ENCODE assay signal across 14 cellular contexts in the genomic region with DNA sequence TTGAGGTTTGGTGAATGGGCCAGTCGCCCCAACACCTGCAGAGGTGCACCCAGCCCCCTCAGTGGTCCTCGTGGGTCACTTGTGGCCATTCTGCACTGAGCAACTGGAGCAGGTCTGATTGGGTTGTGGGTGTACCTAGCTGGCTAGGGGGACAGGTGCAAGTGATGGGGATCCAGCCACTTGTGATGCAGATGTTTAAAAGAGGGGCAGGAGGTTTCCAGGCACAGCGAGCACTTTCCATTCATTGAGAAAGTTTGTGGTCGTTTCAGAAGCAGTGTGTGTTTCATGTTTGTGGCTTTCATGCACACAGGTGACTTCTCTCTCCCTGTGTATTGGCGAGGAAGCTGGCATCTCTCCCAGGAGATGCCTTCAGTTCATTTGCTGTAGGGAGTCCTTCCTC. TPM values are rescaled to one million over a fixed set of nuclear protein-coding genes. Genes with fewer than 3 reads are reported as not detected.
DNase-seq lines count a peak whose midpoint lies in the region; ATAC-seq, FAIRE-seq and TF ChIP-seq lines count a peak whose summit lies in the region.
"Had no signal": no experiment of that assay in that cellular context is flagged by ENCODE, and none has a peak within 500 bp of the region (broad histone marks: within the 10 kb centered on the region; RNA-seq: fewer than 3 reads in every experiment).

No MANE protein-coding gene starts in this region.

- peaks cover 89% of the 10 kb centered on the region for H3K4me1 Mint-ChIP-seq in stimulated activated naive CD8-positive, alpha-beta T cell treated with anti-CD3 and anti-CD28 coated beads, Interleukin-15, amount 100 ng/mL, for 72 hours

- CTCF ChIA-PET in GM12878 (lab: Yijun Ruan, JAX): interaction anchor here (1.0 to 2.7 kb wide), 5 partner anchors 10 to 562 kb away, joined by 3 to 21 read pairs (median 3); a partner anchor contains a TSS

- H3K9ac ChIP-seq in GM12878 (ENCODE audit: control insufficient read depth, insufficient read depth, low read length): no peak overlapping the region

- H3K27me3 Mint-ChIP-seq in stimulated activated naive CD8-positive, alpha-beta T cell treated with anti-CD3 and anti-CD28 coated beads, Interleukin-15, amount 100 ng/mL, for 72 hours: no peaks in the 10 kb centered on the region

- H3K4me1 ChIP-seq in GM12878 (ENCODE audit: control insufficient read depth, insufficient read depth, low read length): peaks cover 28% of the 10 kb centered on the region

- no peak for TF ChIP-seq POLR2A in GM12878 (IDR thresholded peaks at IDR 0.05; ENCODE audit: low read depth, low read length)

- WGBS in GM12878 (ENCODE audit: insufficient coverage, insufficient replicate concordance, low lambda C conversion rate, missing lambda C conversion rate): 18% methylated on average over 5 of the region's 5 CpGs

- intact Hi-C loops in GM12878 (cut with micrococcal nuclease; ENCODE audit: unreplicated experiment): no loop called here

- H3K27ac Mint-ChIP-seq in activated naive CD4-positive, alpha-beta T cell treated with anti-CD3 and anti-CD28 coated beads, Interleukin-2, amount 50 U/mL, for 72 hours: peak overlapping the region; percentile 9 to 56
- H3K27ac Mint-ChIP-seq in stimulated activated naive CD8-positive, alpha-beta T cell treated with anti-CD3 and anti-CD28 coated beads, Interleukin-15, amount 100 ng/mL, for 72 hours: peak overlapping the region in 1 of 2 donors; percentile 76

- peak; percentile 62 for FAIRE-seq in GM12878 (lab: Jason Lieb, UNC)
- FAIRE-seq: H1, kidney had no signal

- peak overlapping the region; percentile 18 for H3K27ac ChIP-seq in GM12878 (ENCODE audit: control insufficient read depth, insufficient read depth)
- H3K27ac ChIP-seq: uterus had no signal

- no peak for TF ChIP-seq EP300 in GM12878 (IDR thresholded peaks at IDR 0.05; ENCODE audit: borderline replicate concordance in 1 of 2, control insufficient read depth in 1 of 2, low read depth in 2 of 2, low read length in 2 of 2)

- no peak overlapping the region for H2AFZ ChIP-seq in GM12878 (ENCODE audit: control insufficient read depth, low read depth, low read length)

- peak in 1 of 2 donors; percentile 41 for DNase-seq in activated naive CD4-positive, alpha-beta T cell treated with anti-CD3 and anti-CD28 coated beads, Interleukin-2, amount 50 U/mL, for 72 hours (ENCODE audit: low spot score in 2 of 2)
- DNase-seq in activated naive CD4-positive, alpha-beta T cell treated with Interleukin-2 at 50 U/mL for 16 hours: no peak
- peak; percentile 30 for DNase-seq in NCI-H2107 (lab: John Stamatoyannopoulos, UW)
- peak; percentile 39 for DNase-seq in GM12878 (ENCODE audit: low read depth, low spot score)
- peak in 1 of 2 donors; percentile 51 for DNase-seq in stimulated activated naive CD8-positive, alpha-beta T cell treated with anti-CD3 and anti-CD28 coated beads, Interleukin-15, amount 100 ng/mL, for 72 hours
- DNase-seq in GM13976 (ENCODE audit: low spot score): no peak
- DNase-seq in activated CD4-positive, CD25-positive, alpha-beta regulatory T cell treated with anti-CD3 and anti-CD28 coated beads, Interleukin-2, amount 50 U/mL, for 72 hours: no peak
- DNase-seq in HuH-7.5 (ENCODE audit: low spot score): no peak
- DNase-seq: activated gamma-delta T cell, kidney, MV-4-11, uterus had no signal

- BruUV-seq in GM12878 (replicated peaks; lab: Mats Ljungman, UMichigan): no TSS peak

- peaks cover 19% of the 10 kb centered on the region for H3K79me2 ChIP-seq in GM12878 (ENCODE audit: control insufficient read depth, insufficient read depth, low read length)

- TF ChIP-seq RAD21 in GM12878 (IDR thresholded peaks at IDR 0.05; ENCODE audit: insufficient read depth, low read depth, low read length): no peak

- peaks cover 4 to 18% of the 10 kb centered on the region in 2 experiments for H3K36me3 ChIP-seq in GM12878 (ENCODE audit: control insufficient read depth in 2 of 2, insufficient read depth in 2 of 2, low read length in 1 of 2)
- H3K36me3 ChIP-seq: uterus had no signal

- TF ChIP-seq CTCF in GM12878 (IDR thresholded peaks at IDR 0.05 in 2 of 3, conservative IDR thresholded peaks at IDR 0.05 in 1 of 3; ENCODE audit: control insufficient read depth in 2 of 3, extremely low read depth in 1 of 3, insufficient read depth in 1 of 3, low read depth in 3 of 3, low read length in 3 of 3) (no peak), GM13976 (IDR thresholded peaks at IDR 0.05; ENCODE audit: borderline replicate concordance, control extremely low read depth, extremely low read depth, insufficient read depth, missing control alignments) (no peak)

- H3K9me3 ChIP-seq in GM12878 (replicated peaks; ENCODE audit: control insufficient read depth, insufficient read depth, low read length): no peaks in the 10 kb centered on the region
- H3K9me3 ChIP-seq: uterus had no signal

- H4K20me1 ChIP-seq in GM12878 (ENCODE audit: control insufficient read depth, insufficient read depth): peaks cover 5% of the 10 kb centered on the region; the same call in 1 of the 2 replicates

- SMC1A ChIA-PET in GM12878 (lab: Charles Lee; ENCODE audit: uncharacterized antibody, unreplicated experiment): interaction anchor here (1.5 kb wide), 1 partner anchor 9 kb away, joined by 3 read pairs; no protein-coding TSS in a partner anchor

- H3K4me3 Mint-ChIP-seq in stimulated activated naive CD8-positive, alpha-beta T cell treated with anti-CD3 and anti-CD28 coated beads, Interleukin-15, amount 100 ng/mL, for 72 hours: peak overlapping the region; percentile 8 to 40

- 0 out of 2 replicates have a peak overlapping the region, but pooled peaks have one; percentile 17 for H3K4me2 ChIP-seq in GM12878 (ENCODE audit: control insufficient read depth, insufficient read depth)

- RAD21 ChIA-PET in GM12878 (lab: Charles Lee; ENCODE audit: unreplicated experiment): interaction anchor here (0.8 to 1.2 kb wide), 2 partner anchors 10 to 76 kb away, joined by 3 to 4 read pairs; a partner anchor contains a TSS

- H3K27me3 ChIP-seq in GM12878 (replicated peaks in 1 of 2; ENCODE audit: control insufficient read depth in 2 of 2, insufficient read depth in 2 of 2, low read length in 1 of 2): no peaks in the 10 kb centered on the region
- H3K27me3 ChIP-seq: uterus had no signal

- POLR2A ChIA-PET in GM12878 (lab: Charles Lee): interaction anchor here (0.9 to 1.0 kb wide), 3 partner anchors 21 to 75 kb away, joined by 3 read pairs; a partner anchor contains a TSS

- peak; percentile 89 to 92 for ATAC-seq in activated naive CD4-positive, alpha-beta T cell treated with anti-CD3 and anti-CD28 coated beads, Interleukin-2, amount 50 U/mL, for 72 hours
- ATAC-seq in GM12878: peak; percentile 61
- ATAC-seq in stimulated activated naive CD8-positive, alpha-beta T cell treated with anti-CD3 and anti-CD28 coated beads, Interleukin-15, amount 100 ng/mL, for 72 hours: peak; percentile 90

- peaks cover 5 to 7% of the 10 kb centered on the region in 2 donors for H3K36me3 Mint-ChIP-seq in activated naive CD4-positive, alpha-beta T cell treated with anti-CD3 and anti-CD28 coated beads, Interleukin-2, amount 50 U/mL, for 72 hours

- H3K4me3 ChIP-seq in GM12878: no peak overlapping the region
- H3K4me3 ChIP-seq: uterus had no signal

- no peaks in the 10 kb centered on the region for H3K9me3 Mint-ChIP-seq in activated naive CD4-positive, alpha-beta T cell treated with anti-CD3 and anti-CD28 coated beads, Interleukin-2, amount 50 U/mL, for 72 hours
- H3K9me3 Mint-ChIP-seq in stimulated activated naive CD8-positive, alpha-beta T cell treated with anti-CD3 and anti-CD28 coated beads, Interleukin-15, amount 100 ng/mL, for 72 hours: no peaks in the 10 kb centered on the region

- in situ Hi-C loops in GM12878 (cut with MboI) (no loop called here), GM13976 (cut with MboI; ENCODE audit: low sequenced_read_pairs, unreplicated experiment) (loop anchor here (10.0 to 25.0 kb wide), 2 partner anchors 86 to 293 kb away; a partner anchor contains a TSS)

RNA-seq across cellular contexts. Expression of a gene that starts 34.7 kb away (rescaled TPM):
- total RNA-seq in activated naive CD4-positive, alpha-beta T cell treated with anti-CD3 and anti-CD28 coated beads, Interleukin-2, amount 50 U/mL, for 72 hours: 1 to 10 TPM; 3.8 to 5.5 TPM
- total RNA-seq in GM12878 (2013; cell fraction: nucleolus; rRNA removed): 10.2 and 12.0 TPM in 2 replicates
- total RNA-seq in GM12878 (2014; rRNA removed) (0.82 and 1.6 TPM in 2 replicates), GM12878 (2014; rRNA removed; fragmentation: Illumina TruSeq; extraction: Trizol) (0.49 and 0.55 TPM in 2 replicates), GM12878 (2021) (2.3 and 2.9 TPM in 2 replicates)
- polyA plus RNA-seq in GM12878 (2011; ENCODE audit: low read depth): 0.58 TPM
- polyA plus RNA-seq in GM12878 (2011; rRNA removed) (0.76 and 1.5 TPM in 2 replicates), GM12878 (2014; fragmentation: Illumina TruSeq; extraction: Trizol) (0.06 TPM in 1 of 2 replicates, not detected in the other), GM12878 (2014; fragmentation: Nextera tagmentation; extraction: Ambion mirVana) (not detected), GM12878 (2014; rRNA removed) (3.6 and 3.7 TPM in 2 replicates), GM12878 (2016; fragmentation: Nextera tagmentation; extraction: Ambion mirVana) (under 1 TPM; 0.38 to 0.47 TPM)
- 3.1 and 4.8 TPM in 2 replicates for polyA plus RNA-seq in GM12878 (2011; cell fraction: cytosol; rRNA removed)
- 12.7 and 13.5 TPM in 2 replicates for polyA plus RNA-seq in GM12878 (2011; cell fraction: nucleus; rRNA removed)
- polyA plus RNA-seq in GM12878 (2012): 1.7 and 2.8 TPM in 2 replicates
- 1.7 and 5.9 TPM in 2 replicates for polyA minus RNA-seq in GM12878 (2011; rRNA and poly(A)+ RNA removed)
- 2.1 and 3.7 TPM in 2 replicates for polyA minus RNA-seq in GM12878 (2011; cell fraction: cytosol; rRNA and poly(A)+ RNA removed)
- polyA minus RNA-seq in GM12878 (2011; cell fraction: nucleus; rRNA and poly(A)+ RNA removed): 13.4 and 18.7 TPM in 2 replicates

RNA-seq across cellular contexts. Expression of a gene that starts 35.3 kb away (rescaled TPM):
- 100 to 1,000 TPM; 358 to 407 TPM for total RNA-seq in activated naive CD4-positive, alpha-beta T cell treated with anti-CD3 and anti-CD28 coated beads, Interleukin-2, amount 50 U/mL, for 72 hours
- 144 and 157 TPM in 2 replicates for total RNA-seq in GM12878 (2013; cell fraction: nucleolus; rRNA removed)
- total RNA-seq in GM12878 (2014; rRNA removed) (263 and 284 TPM in 2 replicates), GM12878 (2014; rRNA removed; fragmentation: Illumina TruSeq; extraction: Trizol) (303 and 329 TPM in 2 replicates), GM12878 (2021) (462 and 473 TPM in 2 replicates)
- 1,149 TPM for polyA plus RNA-seq in GM12878 (2011; ENCODE audit: low read depth)
- polyA plus RNA-seq in GM12878 (2011; rRNA removed) (282 and 475 TPM in 2 replicates), GM12878 (2014; fragmentation: Illumina TruSeq; extraction: Trizol) (53.4 and 224 TPM in 2 replicates), GM12878 (2014; fragmentation: Nextera tagmentation; extraction: Ambion mirVana) (100 to 1,000 TPM; 232 to 449 TPM), GM12878 (2014; rRNA removed) (528 and 564 TPM in 2 replicates), GM12878 (2016; fragmentation: Nextera tagmentation; extraction: Ambion mirVana) (100 to 1,000 TPM; 566 to 586 TPM)
- 834 and 1,057 TPM in 2 replicates for polyA plus RNA-seq in GM12878 (2011; cell fraction: cytosol; rRNA removed)
- 373 and 417 TPM in 2 replicates for polyA plus RNA-seq in GM12878 (2011; cell fraction: nucleus; rRNA removed)
- 244 and 350 TPM in 2 replicates for polyA plus RNA-seq in GM12878 (2012)
- polyA minus RNA-seq in GM12878 (2011; rRNA and poly(A)+ RNA removed): 117 and 160 TPM in 2 replicates
- polyA minus RNA-seq in GM12878 (2011; cell fraction: cytosol; rRNA and poly(A)+ RNA removed): 69.2 and 95.4 TPM in 2 replicates
- polyA minus RNA-seq in GM12878 (2011; cell fraction: nucleus; rRNA and poly(A)+ RNA removed): 44.1 and 69.0 TPM in 2 replicates

RNA-seq across cellular contexts. Expression of a gene that starts 48.0 kb away (rescaled TPM):
- total RNA-seq in activated naive CD4-positive, alpha-beta T cell treated with anti-CD3 and anti-CD28 coated beads, Interleukin-2, amount 50 U/mL, for 72 hours: 10 to 100 TPM in 1 of 2 donors, 1 to 10 TPM in 1; 5.7 to 11.3 TPM
- 6.9 and 7.3 TPM in 2 replicates for total RNA-seq in GM12878 (2013; cell fraction: nucleolus; rRNA removed)
- total RNA-seq in GM12878 (2014; rRNA removed): 0.96 and 0.98 TPM in 2 replicates
- 1.2 and 1.4 TPM in 2 replicates for total RNA-seq in GM12878 (2014; rRNA removed; fragmentation: Illumina TruSeq; extraction: Trizol)
- 5.6 and 5.9 TPM in 2 replicates for total RNA-seq in GM12878 (2021)
- 1.0 TPM for polyA plus RNA-seq in GM12878 (2011; ENCODE audit: low read depth)
- 2.4 and 2.6 TPM in 2 replicates for polyA plus RNA-seq in GM12878 (2011; rRNA removed)
- polyA plus RNA-seq in GM12878 (2011; cell fraction: cytosol; rRNA removed): 1.6 and 4.3 TPM in 2 replicates
- polyA plus RNA-seq in GM12878 (2011; cell fraction: nucleus; rRNA removed): 37.2 and 59.5 TPM in 2 replicates
- polyA plus RNA-seq in GM12878 (2012): 3.6 and 5.1 TPM in 2 replicates
- polyA plus RNA-seq in GM12878 (2014; fragmentation: Illumina TruSeq; extraction: Trizol): 4.6 and 5.2 TPM in 2 replicates
- under 1 TPM; 0.05 to 0.08 TPM for polyA plus RNA-seq in GM12878 (2014; fragmentation: Nextera tagmentation; extraction: Ambion mirVana)
- 5.5 and 6.2 TPM in 2 replicates for polyA plus RNA-seq in GM12878 (2014; rRNA removed)
- 1 to 10 TPM; 6.3 to 6.9 TPM for polyA plus RNA-seq in GM12878 (2016; fragmentation: Nextera tagmentation; extraction: Ambion mirVana)
- polyA minus RNA-seq in GM12878 (2011; rRNA and poly(A)+ RNA removed): 0.95 and 1.4 TPM in 2 replicates
- polyA minus RNA-seq in GM12878 (2011; cell fraction: cytosol; rRNA and poly(A)+ RNA removed): 1.2 and 1.4 TPM in 2 replicates
- polyA minus RNA-seq in GM12878 (2011; cell fraction: nucleus; rRNA and poly(A)+ RNA removed): 1.8 and 7.4 TPM in 2 replicates

RNA-seq across cellular contexts. Expression of a gene that starts 57.4 kb away (rescaled TPM):
- total RNA-seq in activated naive CD4-positive, alpha-beta T cell treated with anti-CD3 and anti-CD28 coated beads, Interleukin-2, amount 50 U/mL, for 72 hours: under 1 TPM; 0.25 to 0.31 TPM
- 0.34 and 0.77 TPM in 2 replicates for total RNA-seq in GM12878 (2013; cell fraction: nucleolus; rRNA removed)
- 0.06 TPM in 1 of 2 replicates, not detected in the other for total RNA-seq in GM12878 (2014; rRNA removed)
- not detected in 2 replicates for total RNA-seq in GM12878 (2014; rRNA removed; fragmentation: Illumina TruSeq; extraction: Trizol)
- total RNA-seq in GM12878 (2021): 0.05 TPM in 1 of 2 replicates, not detected in the other
- polyA plus RNA-seq in GM12878 (2011; ENCODE audit: low read depth): not detected
- polyA plus RNA-seq in GM12878 (2011; rRNA removed): not detected in 2 replicates
- 0.05 TPM in 1 of 2 replicates, not detected in the other for polyA plus RNA-seq in GM12878 (2011; cell fraction: cytosol; rRNA removed)
- polyA plus RNA-seq in GM12878 (2011; cell fraction: nucleus; rRNA removed): 0.12 and 0.16 TPM in 2 replicates
- polyA plus RNA-seq in GM12878 (2012): 0.11 and 0.12 TPM in 2 replicates
- not detected in 2 replicates for polyA plus RNA-seq in GM12878 (2014; fragmentation: Illumina TruSeq; extraction: Trizol)
- not detected for polyA plus RNA-seq in GM12878 (2014; fragmentation: Nextera tagmentation; extraction: Ambion mirVana)
- polyA plus RNA-seq in GM12878 (2014; rRNA removed): 0.08 TPM in 1 of 2 replicates, not detected in the other
- polyA plus RNA-seq in GM12878 (2016; fragmentation: Nextera tagmentation; extraction: Ambion mirVana): under 1 TPM in 1 of 2 experiments, not detected in 1; 0.05 TPM
- not detected in 2 replicates for polyA minus RNA-seq in GM12878 (2011; rRNA and poly(A)+ RNA removed)
- not detected in 2 replicates for polyA minus RNA-seq in GM12878 (2011; cell fraction: cytosol; rRNA and poly(A)+ RNA removed)
- not detected in 2 replicates for polyA minus RNA-seq in GM12878 (2011; cell fraction: nucleus; rRNA and poly(A)+ RNA removed)
- total RNA-seq: glomerular endothelial cell had no signal

Comparison
In these comparisons a context has a peak if more than half of its experiments do, and no peak if none do; other contexts are left out.
1. DNase-seq: peak in NCI-H2107 (single experiment) and GM12878 (single experiment); none in activated naive CD4-positive, alpha-beta T cell treated with Interleukin-2 at 50 U/mL for 16 hours (single experiment), GM13976 (single experiment), activated CD4-positive, CD25-positive, alpha-beta regulatory T cell treated with anti-CD3 and anti-CD28 coated beads, Interleukin-2, amount 50 U/mL, for 72 hours (single experiment) and HuH-7.5 (single experiment).
2. Peak in every context shown above with its lines, with median percentiles within 50 percentile points of each other: ATAC-seq.